In genomic region chr16:77918792-77919707, GRCh38 we compare ENCODE assay signal across 1 cellular context.
A peak's percentile ranks its signal among the peaks of the same experiment; 100 is the strongest.
TF ChIP-seq lines count a peak whose summit lies in the region.

No MANE protein-coding gene starts in this region.

TF ChIP-seq in HEK293, 187 proteins besides CTCF, POLR2A, EP300 and RAD21 (continued from another document and continues in another):
- TF ChIP-seq ZBTB49 (tag by site-specific recombination; IDR thresholded peaks at IDR 0.05; ENCODE audit: low read depth) (no peak), ZSCAN16 (tag by site-specific recombination; IDR thresholded peaks at IDR 0.05) (no peak), MYNN (tag by site-specific recombination; IDR thresholded peaks at IDR 0.05; ENCODE audit: borderline replicate concordance) (no peak), ZNF518A (tag by site-specific recombination; conservative IDR thresholded peaks at IDR 0.05; ENCODE audit: low read depth) (no peak), ZSCAN4 (tag by site-specific recombination; IDR thresholded peaks at IDR 0.05) (peak; percentile 94), TCF7L2 (IDR thresholded peaks at IDR 0.05; ENCODE audit: borderline replicate concordance, low read depth, low read length) (no peak), PRDM10 (tag by site-specific recombination; IDR thresholded peaks at IDR 0.05) (no peak), ZBTB7A (tag by site-specific recombination; IDR thresholded peaks at IDR 0.05; ENCODE audit: low read depth) (no peak), KLF17 (tag by site-specific recombination; IDR thresholded peaks at IDR 0.05) (no peak), OVOL3 (tag by site-specific recombination; IDR thresholded peaks at IDR 0.05) (no peak), SP2 (tag by site-specific recombination; IDR thresholded peaks at IDR 0.05) (no peak), KLF1 (tag by site-specific recombination; IDR thresholded peaks at IDR 0.05) (no peak), OSR2 (tag by site-specific recombination; IDR thresholded peaks at IDR 0.05) (peak; percentile 95), ZNF626 (tag by site-specific recombination; IDR thresholded peaks at IDR 0.05) (no peak), ZNF768 (tag by site-specific recombination; IDR thresholded peaks at IDR 0.05) (no peak), RBAK (tag by site-specific recombination; IDR thresholded peaks at IDR 0.05) (no peak), ZBTB44 (tag by site-specific recombination; IDR thresholded peaks at IDR 0.05) (peak; percentile 88), ZNF426 (tag by site-specific recombination; IDR thresholded peaks at IDR 0.05) (no peak), ZNF362 (tag by site-specific recombination; IDR thresholded peaks at IDR 0.05) (no peak), ZNF488 (tag by site-specific recombination; IDR thresholded peaks at IDR 0.05) (no peak), BCL6B (tag by site-specific recombination; IDR thresholded peaks at IDR 0.05) (no peak), PRDM6 (tag by site-specific recombination; IDR thresholded peaks at IDR 0.05) (peak; percentile 14; the same call in 1 of the 2 replicates), ZNF202 (tag by site-specific recombination; IDR thresholded peaks at IDR 0.05; ENCODE audit: borderline replicate concordance) (no peak), ZNF132 (tag by site-specific recombination; IDR thresholded peaks at IDR 0.05; ENCODE audit: borderline replicate concordance) (no peak), ZNF10 (tag by site-specific recombination; IDR thresholded peaks at IDR 0.05) (no peak), HOXD13 (CRISPR knock-in tag; IDR thresholded peaks at IDR 0.05; ENCODE audit: borderline replicate concordance) (no peak), ZNF701 (tag by site-specific recombination; IDR thresholded peaks at IDR 0.05) (no peak), ZNF530 (tag by site-specific recombination; IDR thresholded peaks at IDR 0.05; ENCODE audit: low read depth) (no peak), ZNF266 (tag by site-specific recombination; IDR thresholded peaks at IDR 0.05; ENCODE audit: low read depth) (no peak), AEBP2 (tag by site-specific recombination; IDR thresholded peaks at IDR 0.05; ENCODE audit: borderline replicate concordance) (no peak), ZNF747 (tag by site-specific recombination; IDR thresholded peaks at IDR 0.05) (no peak), GFI1B (tag by site-specific recombination; IDR thresholded peaks at IDR 0.05) (no peak), ZNF621 (tag by site-specific recombination; IDR thresholded peaks at IDR 0.05) (no peak), ZNF184 (tag by site-specific recombination; IDR thresholded peaks at IDR 0.05) (no peak), ZNF423 (tag by site-specific recombination; IDR thresholded peaks at IDR 0.05) (no peak), ZNF302 (tag by site-specific recombination; IDR thresholded peaks at IDR 0.05; ENCODE audit: low read depth) (no peak), ZNF211 (tag by site-specific recombination; IDR thresholded peaks at IDR 0.05; ENCODE audit: low read depth) (no peak)
